ENCODE assay signal across 10 cellular contexts in genomic region chr3:32882603-32883025, GRCh38.
DNase-seq lines count a peak whose midpoint lies in the region; ATAC-seq, FAIRE-seq and TF ChIP-seq lines count a peak whose summit lies in the region.
"Had no signal": no experiment of that assay in that cellular context is flagged by ENCODE, and none has a peak within 500 bp of the region (broad histone marks: within the 10 kb centered on the region; RNA-seq: fewer than 3 reads in every experiment).

No MANE protein-coding gene starts in this region.

- H3K36me3 ChIP-seq in HepG2 (replicated peaks in 1 of 2; ENCODE audit: control insufficient read depth in 1 of 2, insufficient read depth in 2 of 2, low read length in 2 of 2) = peaks cover 51 to 81% of the 10 kb centered on the region in 2 experiments
- no peaks in the 10 kb centered on the region for H3K36me3 ChIP-seq in right lobe of liver
- H3K36me3 ChIP-seq in tibial nerve = no peaks in the 10 kb centered on the region

- H3K79me2 ChIP-seq in HepG2 (ENCODE audit: insufficient read depth, low read length) = peaks cover 98% of the 10 kb centered on the region

- H3K4me3 ChIP-seq in HepG2 (replicated peaks in 1 of 3; ENCODE audit: insufficient read depth in 1 of 3, low read depth in 2 of 3, low read length in 3 of 3) (no peak overlapping the region), right lobe of liver (no peak overlapping the region), tibial nerve (no peak overlapping the region)

- peaks cover 38% of the 10 kb centered on the region for H3K27me3 Mint-ChIP-seq in stimulated activated naive CD8-positive, alpha-beta T cell treated with anti-CD3 and anti-CD28 coated beads, Interleukin-15, amount 100 ng/mL, for 72 hours

- TF ChIP-seq RAD21 in HepG2 (CRISPR knock-in tag; IDR thresholded peaks at IDR 0.05) = no peak

- CTCF ChIA-PET in HepG2 (lab: Yijun Ruan, JAX; ENCODE audit: low intra/inter-chr PET ratio, low total read pairs) = no interaction called here

- POLR2A ChIA-PET in HepG2 (lab: Yijun Ruan, JAX) = no interaction called here

- FAIRE-seq in HepG2 (lab: Jason Lieb, UNC) = no peak

- WGBS in HepG2 (ENCODE audit: low lambda C conversion rate) = 96% methylated on average over 6 of the region's 6 CpGs
- 70% methylated on average over 6 of the region's 6 CpGs for WGBS in right lobe of liver (ENCODE audit: insufficient coverage, low coverage, low lambda C conversion rate, missing lambda C conversion rate)
- 86 to 91% methylated on average over 6 of the region's 6 CpGs for WGBS in tibial nerve, 2 donors

- DNase-seq in HepG2 (ENCODE audit: low spot score) = no peak
- DNase-seq in right lobe of liver = no peak
- peak; percentile 21 to 27 for DNase-seq in stimulated activated naive CD8-positive, alpha-beta T cell treated with anti-CD3 and anti-CD28 coated beads, Interleukin-15, amount 100 ng/mL, for 72 hours
- DNase-seq in tibial nerve (ENCODE audit: low spot score in 2 of 2) = no peak
- no peak for DNase-seq in NCI-H446 treated with DMSO at 0.1 percent for 48 hours (lab: John Stamatoyannopoulos, UW)
- DNase-seq in NCI-H524 treated with DMSO at 0.1 percent for 48 hours (lab: John Stamatoyannopoulos, UW) = no peak
- DNase-seq: foreskin fibroblast, NCI-H2107 had no signal

- H3K27ac Mint-ChIP-seq in stimulated activated naive CD8-positive, alpha-beta T cell treated with anti-CD3 and anti-CD28 coated beads, Interleukin-15, amount 100 ng/mL, for 72 hours = no peak overlapping the region

- no peak for TF ChIP-seq POLR2A in HepG2 (IDR thresholded peaks at IDR 0.05; ENCODE audit: insufficient read depth in 1 of 2, low read depth in 2 of 2, low read length in 2 of 2)
- TF ChIP-seq POLR2A in right lobe of liver (IDR thresholded peaks at IDR 0.05) = no peak
- no peak for TF ChIP-seq POLR2A in tibial nerve (IDR thresholded peaks at IDR 0.05)

- H3K4me1 ChIP-seq in HepG2 (ENCODE audit: insufficient read depth, low read length) (peaks cover 66% of the 10 kb centered on the region), right lobe of liver (no peaks in the 10 kb centered on the region), tibial nerve (no peaks in the 10 kb centered on the region)

- H3K27ac ChIP-seq in HepG2 (ENCODE audit: extremely low read length, insufficient read depth, low read length) (no peak overlapping the region), right lobe of liver (no peak overlapping the region), tibial nerve (no peak overlapping the region)

- H3K9ac ChIP-seq in HepG2 (ENCODE audit: insufficient read depth, low read depth, low read length) = no peak overlapping the region

- no peaks in the 10 kb centered on the region for H3K9me3 Mint-ChIP-seq in stimulated activated naive CD8-positive, alpha-beta T cell treated with anti-CD3 and anti-CD28 coated beads, Interleukin-15, amount 100 ng/mL, for 72 hours

- intact Hi-C loops in HepG2 (cut with micrococcal nuclease; ENCODE audit: unreplicated experiment) (no loop called here), right lobe of liver (cut with DNase I) (no loop called here)

- H3K4me1 Mint-ChIP-seq in stimulated activated naive CD8-positive, alpha-beta T cell treated with anti-CD3 and anti-CD28 coated beads, Interleukin-15, amount 100 ng/mL, for 72 hours = peaks cover 29% of the 10 kb centered on the region

- no peak for ATAC-seq in HepG2
- no peak for ATAC-seq in right lobe of liver
- ATAC-seq in GM21825 (IDR thresholded peaks at IDR 0.05; ENCODE audit: unreplicated experiment) = peak; percentile 84
- ATAC-seq in HG03457 (IDR thresholded peaks at IDR 0.05; ENCODE audit: unreplicated experiment) = peak; percentile 83
- ATAC-seq in stimulated activated naive CD8-positive, alpha-beta T cell treated with anti-CD3 and anti-CD28 coated beads, Interleukin-15, amount 100 ng/mL, for 72 hours = peak; percentile 96

- H3K9me3 ChIP-seq in HepG2 (ENCODE audit: low read length) (no peaks in the 10 kb centered on the region), right lobe of liver (no peaks in the 10 kb centered on the region), tibial nerve (no peaks in the 10 kb centered on the region)

- H3K4me3 Mint-ChIP-seq in stimulated activated naive CD8-positive, alpha-beta T cell treated with anti-CD3 and anti-CD28 coated beads, Interleukin-15, amount 100 ng/mL, for 72 hours = peak overlapping the region in 1 of 2 donors; percentile 29

- no TSS peak for BruUV-seq in HepG2 (replicated peaks; lab: Mats Ljungman, UMichigan)

- H3K4me2 ChIP-seq in HepG2 (ENCODE audit: low read depth, low read length) = no peak overlapping the region

- TF ChIP-seq EP300 in HepG2 (IDR thresholded peaks at IDR 0.05; ENCODE audit: low read depth in 2 of 2, low read length in 2 of 2) (no peak), HepG2 (CRISPR knock-in tag; IDR thresholded peaks at IDR 0.05; ENCODE audit: borderline replicate concordance) (no peak), tibial nerve (IDR thresholded peaks at IDR 0.05) (no peak)

- peaks cover 91% of the 10 kb centered on the region for H4K20me1 ChIP-seq in HepG2 (ENCODE audit: insufficient read depth, low read length)

- no peak for TF ChIP-seq CTCF in HepG2 (CRISPR knock-in tag; IDR thresholded peaks at IDR 0.05)
- no peak for TF ChIP-seq CTCF in right lobe of liver (IDR thresholded peaks at IDR 0.05)
- TF ChIP-seq CTCF in tibial nerve (IDR thresholded peaks at IDR 0.05) = no peak

- H3K27me3 ChIP-seq in HepG2 (ENCODE audit: control insufficient read depth in 1 of 2, insufficient read depth in 2 of 2, low read length in 2 of 2) (no peaks in the 10 kb centered on the region), right lobe of liver (no peaks in the 10 kb centered on the region), tibial nerve (no peaks in the 10 kb centered on the region)

- no peak overlapping the region for H2AFZ ChIP-seq in HepG2 (ENCODE audit: low read length)

- in situ Hi-C loops in HepG2 (cut with HindIII; ENCODE audit: extremely low pct_ligation_motif_present, low pct_unique_long_range_greater_than_20kb) = loop anchor here (10.0 kb wide), 1 partner anchor 58 kb away; no protein-coding TSS in a partner anchor

TF ChIP-seq in HepG2, 621 proteins besides CTCF, POLR2A, EP300 and RAD21:
- peak; percentile 75 for TF ChIP-seq RBM22 (optimal IDR thresholded peaks at IDR 0.05; ENCODE audit: low read length)
- no peak for TF ChIP-seq ZFP36L1 (CRISPR knock-in tag; IDR thresholded peaks at IDR 0.05)

Comparison
In these comparisons a context has a peak if more than half of its experiments do, and no peak if none do; other contexts are left out.
1. ATAC-seq: peak in GM21825 (single experiment), HG03457 (single experiment) and stimulated activated naive CD8-positive, alpha-beta T cell treated with anti-CD3 and anti-CD28 coated beads, Interleukin-15, amount 100 ng/mL, for 72 hours (single experiment); none in HepG2 (single experiment) and right lobe of liver (0 of 4).
2. DNase-seq: peak in stimulated activated naive CD8-positive, alpha-beta T cell treated with anti-CD3 and anti-CD28 coated beads, Interleukin-15, amount 100 ng/mL, for 72 hours (2 of 2); none in HepG2 (single experiment), right lobe of liver (0 of 3), tibial nerve (0 of 2), NCI-H446 treated with DMSO at 0.1 percent for 48 hours (single experiment) and NCI-H524 treated with DMSO at 0.1 percent for 48 hours (single experiment).